In genomic region chr11:33248416-33248957, GRCh38 we compare ENCODE assay signal across 14 cellular contexts. TPM values are rescaled to one million over a fixed set of nuclear protein-coding genes. Genes with fewer than 3 reads are reported as not detected.
DNase-seq lines count a peak whose midpoint lies in the region; ATAC-seq, FAIRE-seq and TF ChIP-seq lines count a peak whose summit lies in the region.
"Had no signal": no experiment of that assay in that cellular context is flagged by ENCODE, and none has a peak within 500 bp of the region (broad histone marks: within the 10 kb centered on the region; RNA-seq: fewer than 3 reads in every experiment).

No MANE protein-coding gene starts in this region.

- BruUV-seq in HepG2 (replicated peaks; lab: Mats Ljungman, UMichigan), result no TSS peak

- TF ChIP-seq POLR2A in HepG2 (IDR thresholded peaks at IDR 0.05; ENCODE audit: insufficient read depth in 1 of 2, low read depth in 2 of 2, low read length in 2 of 2), result no peak
- TF ChIP-seq POLR2A in right lobe of liver (IDR thresholded peaks at IDR 0.05), result no peak

- POLR2A ChIA-PET in HepG2 (lab: Yijun Ruan, JAX), result no interaction called here

- TF ChIP-seq CTCF in HepG2 (CRISPR knock-in tag; IDR thresholded peaks at IDR 0.05), result no peak
- TF ChIP-seq CTCF in right lobe of liver (IDR thresholded peaks at IDR 0.05), result no peak
- no peak for TF ChIP-seq CTCF in epithelial cell of proximal tubule (conservative IDR thresholded peaks at IDR 0.05; ENCODE audit: low read depth, low read length)
- TF ChIP-seq CTCF in lower lobe of right lung (IDR thresholded peaks at IDR 0.05), result no peak

- no peak overlapping the region for H2BK15ac ChIP-seq in mesenchymal stem cell (ENCODE audit: low read depth, poor library complexity, severe bottlenecking)

- H3K9me3 ChIP-seq in HepG2 (ENCODE audit: low read length), result no peaks in the 10 kb centered on the region
- no peaks in the 10 kb centered on the region for H3K9me3 ChIP-seq in right lobe of liver
- H3K9me3 ChIP-seq in mesenchymal stem cell (ENCODE audit: control insufficient read depth, low read length), result peaks cover 4% of the 10 kb centered on the region
- H3K9me3 ChIP-seq in lower lobe of right lung, result no peaks in the 10 kb centered on the region

- no peak overlapping the region for H4K8ac ChIP-seq in mesenchymal stem cell (ENCODE audit: low read length)

- H2AFZ ChIP-seq in HepG2 (ENCODE audit: low read length), result no peak overlapping the region
- no peak overlapping the region for H2AFZ ChIP-seq in mesenchymal stem cell (ENCODE audit: low read depth, low read length)
- H2AFZ ChIP-seq: parathyroid adenoma had no signal

- H3K36me3 ChIP-seq in HepG2 (replicated peaks in 1 of 2; ENCODE audit: control insufficient read depth in 1 of 2, insufficient read depth in 2 of 2, low read length in 2 of 2) (no peaks in the 10 kb centered on the region), right lobe of liver (no peaks in the 10 kb centered on the region), mesenchymal stem cell (ENCODE audit: control insufficient read depth in 1 of 2, insufficient read depth in 2 of 2, low read depth in 1 of 2, low read length in 2 of 2) (no peaks in the 10 kb centered on the region), lower lobe of right lung (no peaks in the 10 kb centered on the region)

- H3K4me1 ChIP-seq in HepG2 (ENCODE audit: insufficient read depth, low read length) (peaks cover 11% of the 10 kb centered on the region; the same call in 1 of the 2 replicates), right lobe of liver (no peaks in the 10 kb centered on the region), mesenchymal stem cell (ENCODE audit: control insufficient read depth, insufficient read depth, low read depth, low read length) (peaks cover 1% of the 10 kb centered on the region), lower lobe of right lung (no peaks in the 10 kb centered on the region)
- H3K4me1 ChIP-seq: parathyroid adenoma had no signal

- no peaks in the 10 kb centered on the region for H3K79me2 ChIP-seq in HepG2 (ENCODE audit: insufficient read depth, low read length)
- H3K79me2 ChIP-seq: parathyroid adenoma had no signal

- no peaks in the 10 kb centered on the region for H4K20me1 ChIP-seq in HepG2 (ENCODE audit: insufficient read depth, low read length)

- H3K27me3 ChIP-seq in HepG2 (ENCODE audit: control insufficient read depth in 1 of 2, insufficient read depth in 2 of 2, low read length in 2 of 2) (no peaks in the 10 kb centered on the region; a peak in 1 of 5 replicates), right lobe of liver (no peaks in the 10 kb centered on the region), mesenchymal stem cell (ENCODE audit: control insufficient read depth in 1 of 2, insufficient read depth in 1 of 2, low read length in 2 of 2) (no peaks in the 10 kb centered on the region), lower lobe of right lung (ENCODE audit: low read depth) (no peaks in the 10 kb centered on the region)

- CTCF ChIA-PET in HepG2 (lab: Yijun Ruan, JAX; ENCODE audit: low intra/inter-chr PET ratio, low total read pairs), result no interaction called here

- peak overlapping the region; percentile 45 for H3K4me2 ChIP-seq in HepG2 (ENCODE audit: low read depth, low read length)
- H3K4me2 ChIP-seq in mesenchymal stem cell (ENCODE audit: low read length, poor library complexity, severe bottlenecking), result no peak overlapping the region

- H2BK120ac ChIP-seq in mesenchymal stem cell (ENCODE audit: low read depth, low read length), result no peak overlapping the region

- 8% methylated on average over 5 of the region's 5 CpGs for WGBS in HepG2 (ENCODE audit: low lambda C conversion rate)
- 75% methylated on average over 5 of the region's 5 CpGs for WGBS in right lobe of liver (ENCODE audit: insufficient coverage, low coverage, low lambda C conversion rate, missing lambda C conversion rate)
- WGBS in mesenchymal stem cell, result 96% methylated on average over 4 of the region's 5 CpGs

- no peak overlapping the region for H3K4me3 ChIP-seq in HepG2 (replicated peaks in 1 of 3; ENCODE audit: insufficient read depth in 1 of 3, low read depth in 2 of 3, low read length in 3 of 3)
- no peak overlapping the region for H3K4me3 ChIP-seq in right lobe of liver
- H3K4me3 ChIP-seq in epithelial cell of proximal tubule (ENCODE audit: low read depth, low read length), result no peak overlapping the region
- peak overlapping the region in 1 of 2 experiments; percentile 8 for H3K4me3 ChIP-seq in mesenchymal stem cell (ENCODE audit: insufficient read depth in 1 of 2, low read depth in 1 of 2, low read length in 2 of 2)
- H3K4me3 ChIP-seq in lower lobe of right lung, result no peak overlapping the region

- no peak for TF ChIP-seq EP300 in HepG2 (IDR thresholded peaks at IDR 0.05; ENCODE audit: low read depth in 2 of 2, low read length in 2 of 2)
- TF ChIP-seq EP300 in HepG2 (CRISPR knock-in tag; IDR thresholded peaks at IDR 0.05; ENCODE audit: borderline replicate concordance), result no peak

- in situ Hi-C loops in HepG2 (cut with HindIII; ENCODE audit: extremely low pct_ligation_motif_present, low pct_unique_long_range_greater_than_20kb), result no loop called here

- H3K9ac ChIP-seq in HepG2 (ENCODE audit: insufficient read depth, low read depth, low read length) (no peak overlapping the region), mesenchymal stem cell (ENCODE audit: low read length) (peak overlapping the region; percentile 24)
- H3K9ac ChIP-seq: parathyroid adenoma had no signal

- no peak overlapping the region for H2BK12ac ChIP-seq in mesenchymal stem cell (ENCODE audit: low read length in 2 of 2)

- H3K79me1 ChIP-seq in mesenchymal stem cell (replicated peaks; ENCODE audit: low read length, poor library complexity, severe bottlenecking), result no peaks in the 10 kb centered on the region

- ATAC-seq in HepG2 (peak; percentile 68), right lobe of liver (no peak), lower lobe of right lung (no peak)

- H2AK5ac ChIP-seq in mesenchymal stem cell (ENCODE audit: low read length, severe bottlenecking), result no peak overlapping the region

- H3K27ac ChIP-seq in HepG2 (ENCODE audit: extremely low read length, insufficient read depth, low read length), result no peak overlapping the region
- no peak overlapping the region for H3K27ac ChIP-seq in right lobe of liver
- H3K27ac ChIP-seq in mesenchymal stem cell (ENCODE audit: low read length, poor library complexity, severe bottlenecking), result peak overlapping the region; percentile 85
- H3K27ac ChIP-seq in lower lobe of right lung, result no peak overlapping the region
- H3K27ac ChIP-seq: parathyroid adenoma had no signal

- no peak overlapping the region for H4K91ac ChIP-seq in mesenchymal stem cell (ENCODE audit: low read length)

- H3K18ac ChIP-seq in mesenchymal stem cell (ENCODE audit: low read depth in 1 of 2, low read length in 2 of 2), result no peak overlapping the region

- DNase-seq in HepG2 (ENCODE audit: low spot score) (peak; percentile 25), right lobe of liver (no peak), epithelial cell of proximal tubule (ENCODE audit: low read depth) (peak; percentile 86), mesenchymal stem cell (peak; percentile 48), lower lobe of right lung (no peak), NCI-H146 (lab: John Stamatoyannopoulos, UW) (no peak), NCI-H2171 treated with DMSO at 0.1 percent for 48 hours (lab: John Stamatoyannopoulos, UW) (no peak), DMS53 treated with DMSO at 0.1 percent for 48 hours (lab: John Stamatoyannopoulos, UW; ENCODE audit: unreplicated experiment) (no peak)
- DNase-seq: activated CD4-positive, alpha-beta memory T cell treated with anti-CD3 and anti-CD28 coated beads, Interleukin-2, amount 10 ng/mL, durations not matched to agents 7 days and 5 days; amygdala; NCI-H187; NCI-H510A treated with DMSO at 0.1 percent for 48 hours; stimulated activated CD4-positive, alpha-beta T cell treated with anti-CD3 and anti-CD28 coated beads, Interleukin-12 subunit alpha, Interleukin-12 subunit beta, amount 100 ng/mL, for 4 hours had no signal

- no peak overlapping the region for H2BK5ac ChIP-seq in mesenchymal stem cell (ENCODE audit: low read depth, low read length, poor library complexity, severe bottlenecking)

- TF ChIP-seq RAD21 in HepG2 (CRISPR knock-in tag; IDR thresholded peaks at IDR 0.05), result no peak

- no peak overlapping the region for H3K4ac ChIP-seq in mesenchymal stem cell (ENCODE audit: low read depth in 1 of 2, low read length in 2 of 2)

- H3K14ac ChIP-seq in mesenchymal stem cell (ENCODE audit: low read length in 2 of 2), result no peak overlapping the region

- no peak overlapping the region for H3K23ac ChIP-seq in mesenchymal stem cell (ENCODE audit: low read length in 2 of 2)

- no peak for FAIRE-seq in HepG2 (lab: Jason Lieb, UNC)

- intact Hi-C loops in HepG2 (cut with micrococcal nuclease; ENCODE audit: unreplicated experiment), result no loop called here
- intact Hi-C loops in right lobe of liver (cut with DNase I), result no loop called here
- intact Hi-C loops in lower lobe of right lung (cut with DNase I), result no loop called here

RNA-seq across cellular contexts. Expression of gene HIPK3, which starts 8.7 kb away (rescaled TPM):
- total RNA-seq in HepG2 (2016; rRNA removed; fragmentation: Illumina TruSeq; extraction: Trizol), result 39.8 and 44.3 TPM in 2 replicates
- 246 and 276 TPM in 2 replicates for total RNA-seq in HepG2 (2016; cell fraction: cytosol; rRNA removed; fragmentation: Illumina TruSeq; extraction: Trizol; ENCODE audit: low read depth)
- total RNA-seq in HepG2 (2016; cell fraction: insoluble cytoplasmic fraction; rRNA removed; fragmentation: Illumina TruSeq; extraction: Trizol), result 37.6 and 42.6 TPM in 2 replicates
- total RNA-seq in HepG2 (2016; cell fraction: membrane; rRNA removed; fragmentation: Illumina TruSeq; extraction: Trizol), result 125 and 146 TPM in 2 replicates
- 22.4 and 25.3 TPM in 2 replicates for total RNA-seq in HepG2 (2016; cell fraction: nucleus; rRNA removed; fragmentation: Illumina TruSeq; extraction: Trizol)
- polyA plus RNA-seq in HepG2 (2011; rRNA removed), result 18.2 and 20.5 TPM in 2 replicates
- polyA plus RNA-seq in HepG2 (2011; cell fraction: cytosol; rRNA removed), result 9.4 and 14.2 TPM in 2 replicates
- polyA plus RNA-seq in HepG2 (2011; cell fraction: nucleus; rRNA removed), result 12.6 TPM in 2 replicates
- 14.7 and 16.7 TPM in 2 replicates for polyA plus RNA-seq in HepG2 (2012)
- 0.45 and 0.57 TPM in 2 replicates for polyA plus RNA-seq in HepG2 (2016; cell fraction: cytosol; fragmentation: Illumina TruSeq; extraction: Trizol; ENCODE audit: low read depth)
- 20.1 and 22.2 TPM in 2 replicates for polyA plus RNA-seq in HepG2 (2016; cell fraction: insoluble cytoplasmic fraction; fragmentation: Illumina TruSeq; extraction: Trizol; ENCODE audit: low read depth)
- 3.7 and 4.1 TPM in 2 replicates for polyA plus RNA-seq in HepG2 (2016; cell fraction: membrane; fragmentation: Illumina TruSeq; extraction: Trizol; ENCODE audit: low read depth)
- polyA plus RNA-seq in HepG2 (2016; cell fraction: nucleus; fragmentation: Illumina TruSeq; extraction: Trizol; ENCODE audit: insufficient read depth, low read depth), result 19.0 and 19.1 TPM in 2 replicates
- 44.7 and 93.7 TPM in 2 replicates for polyA minus RNA-seq in HepG2 (2011; rRNA and poly(A)+ RNA removed; ENCODE audit: low replicate concordance)
- polyA minus RNA-seq in HepG2 (2011; cell fraction: cytosol; rRNA and poly(A)+ RNA removed), result 51.6 and 72.1 TPM in 2 replicates
- polyA minus RNA-seq in HepG2 (2011; cell fraction: nucleus; rRNA and poly(A)+ RNA removed), result 40.9 and 51.1 TPM in 2 replicates
- 10 to 100 TPM; 33.3 to 56.4 (median 38.1) TPM for total RNA-seq in right lobe of liver
- total RNA-seq in epithelial cell of proximal tubule, result 21.3 and 26.9 TPM in 2 replicates
- 23.1 TPM for polyA plus RNA-seq in mesenchymal stem cell (2013, experiment 1 of 2)
- polyA plus RNA-seq in mesenchymal stem cell (2013, experiment 2 of 2), result 22.4 TPM
- 138 TPM for total RNA-seq in lower lobe of right lung

Comparison
In these comparisons a context has a peak if more than half of its experiments do, and no peak if none do; other contexts are left out.
1. DNase-seq: peak in HepG2 (single experiment), epithelial cell of proximal tubule (single experiment) and mesenchymal stem cell (single experiment); none in right lobe of liver (0 of 3), lower lobe of right lung (single experiment), NCI-H146 (single experiment), NCI-H2171 treated with DMSO at 0.1 percent for 48 hours (single experiment) and DMS53 treated with DMSO at 0.1 percent for 48 hours (single experiment).